ENCODE assay signal across 1 cellular context in genomic region chr10:73096452-73097304, GRCh38.
A peak's percentile ranks its signal among the peaks of the same experiment; 100 is the strongest.
TF ChIP-seq lines count a peak whose summit lies in the region.

TSS of gene P4HA1 (minus strand) at chr10:73096866. CDS start at chr10:73074883, 21,983 bp downstream.

TF ChIP-seq in HepG2, 621 proteins besides CTCF, POLR2A, EP300 and RAD21 (continued from another document and continues in another):
- TF ChIP-seq GMEB1 (CRISPR knock-in tag; IDR thresholded peaks at IDR 0.05; ENCODE audit: borderline replicate concordance) (peak; percentile 81), ZNF710 (CRISPR knock-in tag; IDR thresholded peaks at IDR 0.05; ENCODE audit: borderline replicate concordance) (peak; percentile 74), ZNF484 (CRISPR knock-in tag; IDR thresholded peaks at IDR 0.05; ENCODE audit: borderline replicate concordance, low read depth) (no peak), SRSF4 (IDR thresholded peaks at IDR 0.05; ENCODE audit: low read depth, low read length, poor library complexity, severe bottlenecking) (no peak), REL (CRISPR knock-in tag; conservative IDR thresholded peaks at IDR 0.05) (peak; percentile 49; the same call in 1 of the 2 replicates), ZNF234 (CRISPR knock-in tag; conservative IDR thresholded peaks at IDR 0.05) (no peak), PRMT3 (CRISPR knock-in tag; IDR thresholded peaks at IDR 0.05; ENCODE audit: borderline replicate concordance, low read depth) (peak; percentile 79; the same call in 1 of the 2 replicates), DMAP1 (CRISPR knock-in tag; IDR thresholded peaks at IDR 0.05) (peak; percentile 76), TFDP1 (CRISPR knock-in tag; IDR thresholded peaks at IDR 0.05; ENCODE audit: borderline replicate concordance) (peak; percentile 73; the same call in 1 of the 2 replicates), TARDBP (CRISPR knock-in tag; IDR thresholded peaks at IDR 0.05) (peak; percentile 94), ZZZ3 (CRISPR knock-in tag; IDR thresholded peaks at IDR 0.05; ENCODE audit: borderline replicate concordance) (peak; percentile 56; the same call in 1 of the 2 replicates), PCBP1 (IDR thresholded peaks at IDR 0.05; ENCODE audit: borderline replicate concordance, low read depth, low read length) (peak; percentile 84; the same call in 1 of the 2 replicates), ELF1 (CRISPR knock-in tag; IDR thresholded peaks at IDR 0.05) (peak; percentile 63), ZNF256 (CRISPR knock-in tag; conservative IDR thresholded peaks at IDR 0.05) (peak; percentile 33; the same call in 1 of the 2 replicates), NCOR1 (IDR thresholded peaks at IDR 0.05; ENCODE audit: borderline replicate concordance, low read length) (no peak), SNAPC5 (CRISPR knock-in tag; IDR thresholded peaks at IDR 0.05; ENCODE audit: borderline replicate concordance) (no peak), TERF1 (CRISPR knock-in tag; IDR thresholded peaks at IDR 0.05) (no peak), CAMTA2 (CRISPR knock-in tag; IDR thresholded peaks at IDR 0.05; ENCODE audit: borderline replicate concordance) (no peak), THAP11 (CRISPR knock-in tag; IDR thresholded peaks at IDR 0.05) (peak; percentile 84), ISL2 (CRISPR knock-in tag; IDR thresholded peaks at IDR 0.05) (peak; percentile 76), MAFG (CRISPR knock-in tag; IDR thresholded peaks at IDR 0.05) (no peak), HOXA7 (CRISPR knock-in tag; IDR thresholded peaks at IDR 0.05) (no peak), ZNF331 (CRISPR knock-in tag; IDR thresholded peaks at IDR 0.05) (peak; percentile 70; the same call in 1 of the 2 replicates), GTF2F1 (IDR thresholded peaks at IDR 0.05; ENCODE audit: low read length) (peak; percentile 95), CCDC6 (CRISPR knock-in tag; IDR thresholded peaks at IDR 0.05) (peak; percentile 95), ZNF317 (CRISPR knock-in tag; IDR thresholded peaks at IDR 0.05) (peak; percentile 70), FOXC1 (CRISPR knock-in tag; IDR thresholded peaks at IDR 0.05; ENCODE audit: borderline replicate concordance) (peak; percentile 72; the same call in 1 of the 2 replicates), GABPA (IDR thresholded peaks at IDR 0.05; ENCODE audit: low read depth, low read length) (no peak), GABPA (CRISPR knock-in tag; IDR thresholded peaks at IDR 0.05; ENCODE audit: low read depth) (peak; percentile 36), ZNF280D (CRISPR knock-in tag; IDR thresholded peaks at IDR 0.05) (peak; percentile 78; the same call in 1 of the 2 replicates), ZNF766 (CRISPR knock-in tag; IDR thresholded peaks at IDR 0.05; ENCODE audit: borderline replicate concordance) (peak; percentile 61; the same call in 1 of the 2 replicates), MTF1 (CRISPR knock-in tag; IDR thresholded peaks at IDR 0.05) (no peak), CENPT (CRISPR knock-in tag; IDR thresholded peaks at IDR 0.05; ENCODE audit: low read depth) (no peak), EHMT2 (IDR thresholded peaks at IDR 0.05; ENCODE audit: borderline replicate concordance, low read depth, low read length) (no peak), TFDP2 (CRISPR knock-in tag; IDR thresholded peaks at IDR 0.05) (peak; percentile 84), ZBTB2 (CRISPR knock-in tag; IDR thresholded peaks at IDR 0.05; ENCODE audit: low read depth) (peak; percentile 41; the same call in 1 of the 2 replicates), TOPORS (CRISPR knock-in tag; IDR thresholded peaks at IDR 0.05) (peak; percentile 82; the same call in 1 of the 2 replicates), ZNF597 (CRISPR knock-in tag; IDR thresholded peaks at IDR 0.05) (no peak), ZFP41 (CRISPR knock-in tag; IDR thresholded peaks at IDR 0.05; ENCODE audit: borderline replicate concordance) (peak; percentile 84), MED8 (CRISPR knock-in tag; IDR thresholded peaks at IDR 0.05; ENCODE audit: insufficient replicate concordance) (peak; percentile 59), AKNA (CRISPR knock-in tag; IDR thresholded peaks at IDR 0.05; ENCODE audit: borderline replicate concordance) (peak; percentile 32; the same call in 1 of the 2 replicates), KLF11 (CRISPR knock-in tag; IDR thresholded peaks at IDR 0.05) (peak; percentile 60; the same call in 1 of the 2 replicates), ZC3H13 (CRISPR knock-in tag; IDR thresholded peaks at IDR 0.05) (0 out of 2 replicates have a peak, but pooled peaks have one; percentile 86), NFATC3 (CRISPR knock-in tag; IDR thresholded peaks at IDR 0.05) (peak; percentile 19; the same call in 1 of the 2 replicates), MTA1 (CRISPR knock-in tag; IDR thresholded peaks at IDR 0.05; ENCODE audit: borderline replicate concordance) (peak; percentile 98), ZBTB7B (CRISPR knock-in tag; IDR thresholded peaks at IDR 0.05) (peak; percentile 78), RBM39 (IDR thresholded peaks at IDR 0.05; ENCODE audit: low read depth, low read length, poor library complexity, severe bottlenecking) (peak; percentile 98)
